In genomic region chr17:73645050-73645871, GRCh38 we compare ENCODE assay signal across 7 cellular contexts. TPM values are rescaled to one million over a fixed set of nuclear protein-coding genes. Genes with fewer than 3 reads are reported as not detected.
DNase-seq lines count a peak whose midpoint lies in the region; ATAC-seq, FAIRE-seq and TF ChIP-seq lines count a peak whose summit lies in the region.

No MANE protein-coding gene starts in this region.

- no peaks in the 10 kb centered on the region for H3K36me3 ChIP-seq in body of pancreas (replicated peaks in 1 of 2; ENCODE audit: insufficient read depth in 1 of 2, low read depth in 2 of 2)
- H3K36me3 ChIP-seq in keratinocyte (ENCODE audit: control insufficient read depth in 2 of 2, extremely low read depth in 1 of 2, insufficient read depth in 2 of 2, low read length in 2 of 2): no peaks in the 10 kb centered on the region

- H3K79me2 ChIP-seq in keratinocyte (ENCODE audit: control insufficient read depth, insufficient read depth, low read length): peaks cover 27% of the 10 kb centered on the region

- H3K4me3 ChIP-seq in HL-60 (replicated peaks; ENCODE audit: insufficient read depth, low read length): peak overlapping the region; percentile 6
- H3K4me3 ChIP-seq in body of pancreas: no peak overlapping the region
- H3K4me3 ChIP-seq in keratinocyte (ENCODE audit: control insufficient read depth in 2 of 3, extremely low read depth in 1 of 3, insufficient read depth in 2 of 3, low read depth in 1 of 3, low read length in 3 of 3): peak overlapping the region; percentile 71 to 89 (median 85)

- H3K27me3 ChIP-seq in HL-60 (ENCODE audit: insufficient read depth, poor library complexity, severe bottlenecking) (peaks cover 19% of the 10 kb centered on the region), body of pancreas (peaks cover 0 to 31% of the 10 kb centered on the region in 2 donors), keratinocyte (ENCODE audit: control insufficient read depth, extremely low read depth, insufficient read depth, low read length) (peaks cover 26% of the 10 kb centered on the region)

- peak in 1 of 2 experiments; percentile 12 for DNase-seq in HL-60 (ENCODE audit: low read depth in 1 of 2, low spot score in 1 of 2)
- DNase-seq in RPMI7951 (ENCODE audit: low read depth): peak; percentile 17
- peak in 1 of 4 donors; percentile 29 for DNase-seq in body of pancreas
- DNase-seq in keratinocyte (ENCODE audit: low read depth, low spot score): no peak
- DNase-seq in stimulated activated CD4-positive, alpha-beta T cell treated with anti-CD3 and anti-CD28 coated beads, Interleukin-15, amount 100 ng/mL, for 24 hours: peak; percentile 63

- intact Hi-C loops in body of pancreas (cut with DNase I): no loop called here

- peak overlapping the region; percentile 65 for H3K9ac ChIP-seq in keratinocyte (ENCODE audit: control insufficient read depth, extremely low read depth, insufficient read depth, low read length)

- TF ChIP-seq POLR2A in body of pancreas (IDR thresholded peaks at IDR 0.05): no peak

- no peaks in the 10 kb centered on the region for H3K9me1 ChIP-seq in keratinocyte (ENCODE audit: control insufficient read depth, extremely low read depth, insufficient read depth, low read length)

- ATAC-seq in body of pancreas (peak; percentile 52), HG03280 (IDR thresholded peaks at IDR 0.05; ENCODE audit: unreplicated experiment) (no peak), HG03571 (IDR thresholded peaks at IDR 0.05; ENCODE audit: unreplicated experiment) (no peak)

- no peak for TF ChIP-seq CTCF in HL-60 (IDR thresholded peaks at IDR 0.05; ENCODE audit: insufficient read depth, low read length)
- TF ChIP-seq CTCF in body of pancreas (IDR thresholded peaks at IDR 0.05): peak in 1 of 7 experiments; percentile 13
- peak in 1 of 3 experiments; percentile 59 for TF ChIP-seq CTCF in keratinocyte (optimal IDR thresholded peaks at IDR 0.05 in 1 of 3, IDR thresholded peaks at IDR 0.05 in 1 of 3, conservative IDR thresholded peaks at IDR 0.05 in 1 of 3; ENCODE audit: extremely low read depth in 1 of 3, insufficient read depth in 2 of 3, low read length in 3 of 3)

- 1 to 7% methylated on average over 12 to 72 of the region's 90 CpGs for WGBS in body of pancreas, 2 donors

- dilution Hi-C loops in keratinocyte (cut with MboI; ENCODE audit: extremely low pct_ligation_motif_present, low sequenced_read_pairs): no loop called here

- H3K4me2 ChIP-seq in keratinocyte (ENCODE audit: control insufficient read depth, extremely low read depth, insufficient read depth, low read depth, low read length): peak overlapping the region; percentile 85

- FAIRE-seq in keratinocyte (lab: Jason Lieb, UNC): no peak

- peaks cover 8% of the 10 kb centered on the region for H4K20me1 ChIP-seq in keratinocyte (ENCODE audit: control insufficient read depth, extremely low read depth, insufficient read depth, low read length)

- no peak overlapping the region for H2AFZ ChIP-seq in keratinocyte (ENCODE audit: control insufficient read depth, low read length)

- no peak overlapping the region for H3K27ac ChIP-seq in HL-60 (replicated peaks)
- no peak overlapping the region for H3K27ac ChIP-seq in body of pancreas
- H3K27ac ChIP-seq in keratinocyte (ENCODE audit: control insufficient read depth, insufficient read depth, low read length): no peak overlapping the region

- H3K9me3 ChIP-seq in body of pancreas (no peaks in the 10 kb centered on the region), keratinocyte (ENCODE audit: control insufficient read depth, low read depth, low read length) (no peaks in the 10 kb centered on the region)

- H3K4me1 ChIP-seq in body of pancreas: peaks cover 26% of the 10 kb centered on the region
- peaks cover 7% of the 10 kb centered on the region for H3K4me1 ChIP-seq in keratinocyte (ENCODE audit: control insufficient read depth, extremely low read depth, insufficient read depth, low read length)

RNA-seq across cellular contexts. Expression of gene SDK2, which starts 1.0 kb away (rescaled TPM):
- total RNA-seq in RPMI7951 (2014; rRNA removed; shearing (Covaris generic)): 1.1 and 1.6 TPM in 2 replicates
- under 1 TPM; 0.26 to 0.33 TPM for total RNA-seq in body of pancreas
- 1.8 to 4.5 TPM (median 2.8 TPM) in 3 replicates for polyA plus RNA-seq in keratinocyte
- polyA plus RNA-seq in keratinocyte (2011; ENCODE audit: low read depth): 3.7 TPM
- polyA plus RNA-seq in keratinocyte (2011; cell fraction: cytosol; rRNA removed): 1.5 and 3.2 TPM in 2 replicates
- polyA plus RNA-seq in keratinocyte (2011; cell fraction: nucleus; rRNA removed): 19.9 and 28.4 TPM in 2 replicates
- polyA plus RNA-seq in keratinocyte (2012; ENCODE audit: low replicate concordance): 7.8 and 12.4 TPM in 2 replicates
- polyA minus RNA-seq in keratinocyte: 7.4 to 36.6 TPM (median 10.1 TPM) in 3 replicates
- 14.6 TPM for polyA minus RNA-seq in keratinocyte (2011; cell fraction: cytosol; rRNA and poly(A)+ RNA removed)
- polyA minus RNA-seq in keratinocyte (2011; cell fraction: nucleus; rRNA and poly(A)+ RNA removed): 54.6 and 59.8 TPM in 2 replicates

Comparison
In these comparisons a context has a peak if more than half of its experiments do, and no peak if none do; other contexts are left out.
1. H3K4me3 ChIP-seq: peak in HL-60 (single experiment) and keratinocyte (3 of 3); none in body of pancreas (0 of 2).